ENCODE assay signal across 9 cellular contexts in the genomic region with DNA sequence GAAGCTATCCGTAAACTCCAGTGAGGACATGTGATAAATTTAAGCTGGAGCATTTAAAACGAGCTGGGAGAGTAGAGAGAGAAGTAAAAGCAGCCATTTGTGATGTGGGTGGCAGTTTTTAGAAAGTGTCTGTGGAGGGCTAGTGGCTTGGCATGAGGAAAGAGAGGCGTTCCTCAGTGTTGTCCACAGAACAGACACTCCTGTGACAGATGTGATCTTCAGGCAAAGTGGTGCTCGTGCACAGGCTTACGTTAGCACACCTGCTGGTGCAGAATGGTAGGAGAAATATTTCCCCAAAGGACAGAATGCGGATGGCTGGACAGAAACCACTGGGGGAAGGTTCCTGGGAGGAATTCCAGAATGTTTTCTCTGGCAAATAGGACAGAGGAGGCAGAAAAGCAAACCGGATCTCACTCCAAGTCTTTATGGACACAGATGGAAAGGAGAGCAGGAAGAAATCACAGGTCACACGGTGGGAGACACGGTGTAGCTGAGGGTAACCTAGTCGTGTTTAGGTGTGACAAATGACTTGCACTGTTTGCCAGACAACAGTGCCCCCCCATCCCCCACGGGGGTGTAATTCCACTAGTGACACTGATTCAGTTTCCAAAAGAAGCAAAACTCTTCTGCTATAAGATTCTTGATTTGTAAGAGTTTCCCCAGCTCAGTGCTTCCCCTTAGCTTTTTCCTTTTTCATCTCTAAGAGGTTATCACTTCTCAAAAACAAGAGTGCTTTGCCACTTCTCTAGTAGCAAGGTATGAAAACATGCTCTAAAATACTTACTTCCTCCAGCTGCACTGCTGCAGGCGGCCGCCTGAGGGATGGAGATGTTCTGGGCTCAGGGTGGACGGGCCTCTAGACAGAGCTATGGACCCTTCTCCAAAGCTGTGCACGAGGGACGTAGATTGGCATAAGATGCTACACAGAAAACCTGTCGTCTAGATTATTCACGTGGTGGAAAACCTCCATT.
A peak's percentile ranks its signal among the peaks of the same experiment; 100 is the strongest.
DNase-seq lines count a peak whose midpoint lies in the region; ATAC-seq and TF ChIP-seq lines count a peak whose summit lies in the region.
"Had no signal": no experiment of that assay in that cellular context is flagged by ENCODE, and none has a peak within 500 bp of the region (broad histone marks: within the 10 kb centered on the region; RNA-seq: fewer than 3 reads in every experiment).

No MANE protein-coding gene starts in this region.

- H3K27ac ChIP-seq in vagina (no peak overlapping the region), colonic mucosa (no peak overlapping the region)

- H3K36me3 Mint-ChIP-seq in chondrocyte (ENCODE audit: low read depth): no peaks in the 10 kb centered on the region

- no peaks in the 10 kb centered on the region for H3K9me3 ChIP-seq in vagina
- H3K9me3 ChIP-seq in colonic mucosa: no peaks in the 10 kb centered on the region

- ATAC-seq in GM19351 (IDR thresholded peaks at IDR 0.05; ENCODE audit: unreplicated experiment) (peak; percentile 51), HG03095 (IDR thresholded peaks at IDR 0.05; ENCODE audit: unreplicated experiment) (peak; percentile 40)

- peak overlapping the region; percentile 64 for H3K27ac Mint-ChIP-seq in chondrocyte (ENCODE audit: unreplicated experiment)

- H3K4me3 ChIP-seq in GM06990 (replicated peaks; ENCODE audit: low read depth, low read length) (no peak overlapping the region), vagina (no peak overlapping the region), colonic mucosa (no peak overlapping the region)

- intact Hi-C loops in vagina (cut with DNase I): no loop called here
- intact Hi-C loops in colonic mucosa (cut with DNase I): no loop called here

- DNase-seq in GM06990 (ENCODE audit: extremely low read depth, insufficient read length): peak; percentile 53
- no peak for DNase-seq in chondrocyte (ENCODE audit: low spot score)
- no peak for DNase-seq in activated T-cell treated with anti-CD3 and anti-CD28 coated beads for 4 hours
- DNase-seq in Kasumi-1 (lab: John Stamatoyannopoulos, UW): no peak
- DNase-seq in vagina (ENCODE audit: extremely low spot score in 2 of 2): no peak
- no peak for DNase-seq in colonic mucosa
- DNase-seq: NCI-H1694 had no signal

- peaks cover 44% of the 10 kb centered on the region for H3K4me1 ChIP-seq in vagina
- no peaks in the 10 kb centered on the region for H3K4me1 ChIP-seq in colonic mucosa

- H3K36me3 ChIP-seq in GM06990 (ENCODE audit: control insufficient read depth, insufficient read depth, low read length) (no peaks in the 10 kb centered on the region), vagina (no peaks in the 10 kb centered on the region), colonic mucosa (no peaks in the 10 kb centered on the region)

- TF ChIP-seq POLR2A in vagina (IDR thresholded peaks at IDR 0.05): no peak

- no peak overlapping the region for H3K9ac ChIP-seq in colonic mucosa (ENCODE audit: low read depth in 2 of 2, low read length in 2 of 2)

- H3K9me3 Mint-ChIP-seq in chondrocyte (ENCODE audit: low read depth): no peaks in the 10 kb centered on the region

- no peaks in the 10 kb centered on the region for H3K27me3 Mint-ChIP-seq in chondrocyte (ENCODE audit: low read depth)

- no peak overlapping the region for H3K4me3 Mint-ChIP-seq in chondrocyte (ENCODE audit: unreplicated experiment)

- H3K27me3 ChIP-seq in GM06990 (replicated peaks; ENCODE audit: control insufficient read depth, insufficient read depth, low read length): no peaks in the 10 kb centered on the region
- H3K27me3 ChIP-seq in vagina: no peaks in the 10 kb centered on the region
- no peaks in the 10 kb centered on the region for H3K27me3 ChIP-seq in colonic mucosa

- peaks cover 13% of the 10 kb centered on the region for H3K4me1 Mint-ChIP-seq in chondrocyte (ENCODE audit: low read depth)

- TF ChIP-seq CTCF in GM06990 (IDR thresholded peaks at IDR 0.05; ENCODE audit: insufficient read depth, low read length, poor library complexity, severe bottlenecking): peak; percentile 40
- TF ChIP-seq CTCF in chondrocyte (IDR thresholded peaks at IDR 0.05): no peak
- no peak for TF ChIP-seq CTCF in vagina (IDR thresholded peaks at IDR 0.05)
- no peak for TF ChIP-seq CTCF in colonic mucosa (IDR thresholded peaks at IDR 0.05)
